In genomic region chr17:59761385-59762021, GRCh38 we compare ENCODE assay signal across 7 cellular contexts. TPM values are rescaled to one million over a fixed set of nuclear protein-coding genes. Genes with fewer than 3 reads are reported as not detected.
DNase-seq lines count a peak whose midpoint lies in the region; ATAC-seq and TF ChIP-seq lines count a peak whose summit lies in the region.

No MANE protein-coding gene starts in this region.

- no peaks in the 10 kb centered on the region for H3K36me3 ChIP-seq in hepatocyte (replicated peaks; ENCODE audit: insufficient read depth, low read depth)

- H3K4me3 ChIP-seq in hepatocyte = no peak overlapping the region

- H2AK5ac ChIP-seq in H9 (ENCODE audit: insufficient read length, low read length) = no peak overlapping the region

- no peak overlapping the region for H2BK15ac ChIP-seq in H9 (ENCODE audit: low read depth, low read length)

- no peaks in the 10 kb centered on the region for H3K23me2 ChIP-seq in H9 (ENCODE audit: insufficient read length, low read depth, low read length, poor library complexity, severe bottlenecking)

- POLR2A ChIA-PET in activated CD8-positive, alpha-beta T cell treated with anti-CD3 and anti-CD28 coated beads for 36 hours (lab: Charles Lee) = interaction anchor here (0.9 to 10.5 kb wide), 5 partner anchors 8 to 74 kb away, joined by 3 to 420 read pairs (median 39); no protein-coding TSS in a partner anchor

- H3K27me3 Mint-ChIP-seq in H9 (ENCODE audit: low read depth) = no peaks in the 10 kb centered on the region
- no peaks in the 10 kb centered on the region for H3K27me3 Mint-ChIP-seq in activated CD8-positive, alpha-beta T cell treated with anti-CD3 and anti-CD28 coated beads for 36 hours
- no peaks in the 10 kb centered on the region for H3K27me3 Mint-ChIP-seq in stimulated activated memory B cell treated with anti-CD40 and anti-IgM and Interleukin-4, amounts not matched to agents 10 μg/mL and 1 μg/mL and 100 μg/mL, for 72 hours

- H3K27me3 ChIP-seq in H9 (ENCODE audit: insufficient read depth, low read length) (no peaks in the 10 kb centered on the region), hepatocyte (no peaks in the 10 kb centered on the region)

- H3K23ac ChIP-seq in H9 (ENCODE audit: insufficient read length, low read depth, low read length) = no peak overlapping the region

- no peak overlapping the region for H3K18ac ChIP-seq in H9 (ENCODE audit: insufficient read length, low read depth, low read length)

- H3K4me2 ChIP-seq in H9 (ENCODE audit: insufficient read depth, insufficient read length, low read length) (no peak overlapping the region), hepatocyte (no peak overlapping the region)

- ATAC-seq in activated CD8-positive, alpha-beta T cell treated with anti-CD3 and anti-CD28 coated beads for 36 hours = no peak
- peak; percentile 76 for ATAC-seq in stimulated activated memory B cell treated with anti-CD40 and anti-IgM and Interleukin-4, amounts not matched to agents 10 μg/mL and 1 μg/mL and 100 μg/mL, for 72 hours
- no peak for ATAC-seq in GM21576 (IDR thresholded peaks at IDR 0.05; ENCODE audit: unreplicated experiment)

- H3K79me1 ChIP-seq in H9 (ENCODE audit: insufficient read depth, low read depth, low read length, poor library complexity, severe bottlenecking) = no peaks in the 10 kb centered on the region

- no peak overlapping the region for H4K91ac ChIP-seq in H9 (ENCODE audit: insufficient read length, low read depth, low read length)

- TF ChIP-seq CTCF in H9 (conservative IDR thresholded peaks at IDR 0.05) = no peak
- TF ChIP-seq CTCF in activated CD8-positive, alpha-beta T cell treated with anti-CD3 and anti-CD28 coated beads for 36 hours (IDR thresholded peaks at IDR 0.05) = no peak
- no peak for TF ChIP-seq CTCF in hepatocyte (IDR thresholded peaks at IDR 0.05; ENCODE audit: poor library complexity)

- H3K4me1 ChIP-seq in H9 (ENCODE audit: insufficient read depth, low read length) (peaks cover 3% of the 10 kb centered on the region), hepatocyte (ENCODE audit: insufficient read depth) (peaks cover 4% of the 10 kb centered on the region)

- no CpG with 5 or more reads among the region's 3 CpGs for WGBS in H9 (ENCODE audit: extremely low coverage, insufficient read length, low lambda C conversion rate)
- 45% methylated on average over 3 of the region's 3 CpGs for WGBS in hepatocyte (ENCODE audit: low lambda C conversion rate, missing lambda C conversion rate)

- H3K4me3 Mint-ChIP-seq in H9 = no peak overlapping the region
- peak overlapping the region; percentile 54 for H3K4me3 Mint-ChIP-seq in activated CD8-positive, alpha-beta T cell treated with anti-CD3 and anti-CD28 coated beads for 36 hours
- H3K4me3 Mint-ChIP-seq in stimulated activated memory B cell treated with anti-CD40 and anti-IgM and Interleukin-4, amounts not matched to agents 10 μg/mL and 1 μg/mL and 100 μg/mL, for 72 hours = no peak overlapping the region

- H3K56ac ChIP-seq in H9 (ENCODE audit: insufficient read length, low read depth, low read length) = no peak overlapping the region

- no peaks in the 10 kb centered on the region for H3K9me2 ChIP-seq in hepatocyte (replicated peaks; ENCODE audit: insufficient read depth)

- H4K20me1 ChIP-seq in H9 (ENCODE audit: control insufficient read depth, insufficient read depth, insufficient read length) = no peaks in the 10 kb centered on the region
- no peaks in the 10 kb centered on the region for H4K20me1 ChIP-seq in hepatocyte (ENCODE audit: insufficient read depth, poor library complexity, severe bottlenecking)

- no peak overlapping the region for H2BK20ac ChIP-seq in H9 (ENCODE audit: low read depth, low read length, poor library complexity, severe bottlenecking)

- H2BK5ac ChIP-seq in H9 (ENCODE audit: insufficient read length, low read length) = no peak overlapping the region

- no peak overlapping the region for H3K4ac ChIP-seq in H9 (ENCODE audit: low read depth, low read length)

- DNase-seq in H9 (no peak), hepatocyte (ENCODE audit: low spot score) (no peak), superior temporal gyrus (ENCODE audit: extremely low spot score) (no peak)
- DNase-seq in activated CD8-positive, alpha-beta T cell treated with anti-CD3 and anti-CD28 coated beads for 36 hours = no peak
- DNase-seq in stimulated activated CD4-positive, alpha-beta T cell treated with anti-CD3 and anti-CD28 coated beads, Interleukin-4, amount 100 ng/mL, for 1 hour = no peak

- H4K5ac ChIP-seq in H9 (ENCODE audit: insufficient read length, low read depth, low read length) = no peak overlapping the region

- H2BK120ac ChIP-seq in H9 (ENCODE audit: low read depth, low read length, poor library complexity, severe bottlenecking) = no peak overlapping the region

- peaks cover 10% of the 10 kb centered on the region in 2 experiments for H3K4me1 Mint-ChIP-seq in H9
- H3K4me1 Mint-ChIP-seq in activated CD8-positive, alpha-beta T cell treated with anti-CD3 and anti-CD28 coated beads for 36 hours (ENCODE audit: low read depth) = peaks cover 71% of the 10 kb centered on the region
- peaks cover 26% of the 10 kb centered on the region for H3K4me1 Mint-ChIP-seq in stimulated activated memory B cell treated with anti-CD40 and anti-IgM and Interleukin-4, amounts not matched to agents 10 μg/mL and 1 μg/mL and 100 μg/mL, for 72 hours

- no peak overlapping the region for H3K9ac ChIP-seq in H9 (ENCODE audit: extremely low read depth, insufficient read length, low read length)

- no peaks in the 10 kb centered on the region for H3K9me3 ChIP-seq in H9 (ENCODE audit: control insufficient read depth, low read depth, low read length)
- H3K9me3 ChIP-seq in hepatocyte (ENCODE audit: low read depth) = no peaks in the 10 kb centered on the region

- no peak overlapping the region for H3T11ph ChIP-seq in H9 (ENCODE audit: low read length)

- intact Hi-C loops in activated CD8-positive, alpha-beta T cell treated with anti-CD3 and anti-CD28 coated beads for 36 hours (cut with micrococcal nuclease) = loop anchor here (1.0 kb wide), 1 partner anchor 68 kb away; no protein-coding TSS in a partner anchor

- no peaks in the 10 kb centered on the region for H3K79me2 ChIP-seq in H9 (ENCODE audit: insufficient read depth, low read length)
- H3K79me2 ChIP-seq in hepatocyte = no peaks in the 10 kb centered on the region

- H3K14ac ChIP-seq in H9 (ENCODE audit: insufficient read depth, low read length) = no peak overlapping the region

- H4K8ac ChIP-seq in H9 (replicated peaks; ENCODE audit: insufficient read length, low read depth, low read length) = no peak overlapping the region

- H2BK12ac ChIP-seq in H9 (ENCODE audit: insufficient read length, low read depth, low read length) = no peak overlapping the region

- H3K27ac Mint-ChIP-seq in H9 = peak overlapping the region; percentile 12 to 92 (median 29); a peak in 6 of 7 replicates
- H3K27ac Mint-ChIP-seq in activated CD8-positive, alpha-beta T cell treated with anti-CD3 and anti-CD28 coated beads for 36 hours = peak overlapping the region; percentile 97
- H3K27ac Mint-ChIP-seq in stimulated activated memory B cell treated with anti-CD40 and anti-IgM and Interleukin-4, amounts not matched to agents 10 μg/mL and 1 μg/mL and 100 μg/mL, for 72 hours = peak overlapping the region; percentile 92

- peaks cover 4 to 10% of the 10 kb centered on the region in 2 experiments; a peak in 3 of 5 replicates for H3K9me3 Mint-ChIP-seq in H9
- peaks cover 8% of the 10 kb centered on the region for H3K9me3 Mint-ChIP-seq in activated CD8-positive, alpha-beta T cell treated with anti-CD3 and anti-CD28 coated beads for 36 hours
- H3K9me3 Mint-ChIP-seq in stimulated activated memory B cell treated with anti-CD40 and anti-IgM and Interleukin-4, amounts not matched to agents 10 μg/mL and 1 μg/mL and 100 μg/mL, for 72 hours = peaks cover 4% of the 10 kb centered on the region

- H3K36me3 Mint-ChIP-seq in H9 (ENCODE audit: insufficient read depth in 1 of 3, low read depth in 3 of 3) = peaks cover 7 to 30% (median 28%) of the 10 kb centered on the region in 3 experiments
- peaks cover 63% of the 10 kb centered on the region for H3K36me3 Mint-ChIP-seq in activated CD8-positive, alpha-beta T cell treated with anti-CD3 and anti-CD28 coated beads for 36 hours (ENCODE audit: low read depth)
- peaks cover 32% of the 10 kb centered on the region for H3K36me3 Mint-ChIP-seq in stimulated activated memory B cell treated with anti-CD40 and anti-IgM and Interleukin-4, amounts not matched to agents 10 μg/mL and 1 μg/mL and 100 μg/mL, for 72 hours

- H3K27ac ChIP-seq in H9 (ENCODE audit: insufficient read length, low read depth, low read length) (no peak overlapping the region), hepatocyte (peak overlapping the region; percentile 55)

- H2AFZ ChIP-seq in H9 (ENCODE audit: low read length) (no peak overlapping the region), hepatocyte (no peak overlapping the region)

- CTCF ChIA-PET in activated CD8-positive, alpha-beta T cell treated with anti-CD3 and anti-CD28 coated beads for 36 hours (lab: Charles Lee) = interaction anchor here (0.7 to 2.2 kb wide), 8 partner anchors 8 to 98 kb away, joined by 3 to 16 read pairs (median 4); no protein-coding TSS in a partner anchor

RNA-seq across cellular contexts. Expression of gene VMP1, which starts 54.0 kb away (rescaled TPM):
- 79.3 and 83.1 TPM in 2 replicates for total RNA-seq in H9 (2021)
- 100 to 1,000 TPM; 239 to 248 TPM for total RNA-seq in activated CD8-positive, alpha-beta T cell treated with anti-CD3 and anti-CD28 coated beads for 36 hours
- 466 and 479 TPM in 2 replicates for total RNA-seq in hepatocyte
- 139 and 166 TPM in 2 replicates for polyA plus RNA-seq in hepatocyte

RNA-seq across cellular contexts. Expression of gene PTRH2, which starts 54.3 kb away (rescaled TPM):
- total RNA-seq in H9 (2021) (40.4 and 40.8 TPM in 2 replicates), hepatocyte (15.7 and 21.9 TPM in 2 replicates)
- 10 to 100 TPM; 34.2 to 37.4 TPM for total RNA-seq in activated CD8-positive, alpha-beta T cell treated with anti-CD3 and anti-CD28 coated beads for 36 hours
- 31.7 and 38.7 TPM in 2 replicates for polyA plus RNA-seq in hepatocyte

Comparison
In these comparisons a context has a peak if more than half of its experiments do, and no peak if none do; other contexts are left out.
1. H3K27ac Mint-ChIP-seq: peak in every context shown above with its lines; median percentile 97 in activated CD8-positive, alpha-beta T cell treated with anti-CD3 and anti-CD28 coated beads for 36 hours; 92 in stimulated activated memory B cell treated with anti-CD40 and anti-IgM and Interleukin-4, amounts not matched to agents 10 μg/mL and 1 μg/mL and 100 μg/mL, for 72 hours; 29 in H9.